Comparison of ENCODE assay signal across 9 cellular contexts in the genomic region with DNA sequence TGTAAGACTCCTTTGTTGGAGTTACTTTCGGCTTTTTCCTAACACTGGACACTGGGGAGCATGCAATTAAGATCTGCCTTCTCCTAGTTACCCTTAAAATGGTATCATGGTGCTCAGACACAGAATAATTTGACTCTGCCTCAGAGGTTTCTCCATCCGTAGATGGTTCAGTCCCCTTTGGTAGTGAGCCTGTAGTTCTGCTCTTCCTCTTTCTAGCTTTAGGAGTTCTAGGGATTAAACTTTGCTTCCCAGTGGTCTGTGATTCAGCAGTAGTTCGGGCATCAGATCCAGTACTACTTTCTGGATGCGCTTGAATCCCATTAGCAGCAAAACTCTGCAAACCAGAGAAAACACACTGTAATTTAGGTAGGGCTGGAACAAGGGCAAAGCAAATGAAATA. TPM values are rescaled to one million over a fixed set of nuclear protein-coding genes. Genes with fewer than 3 reads are reported as not detected.
DNase-seq lines count a peak whose midpoint lies in the region; ATAC-seq and TF ChIP-seq lines count a peak whose summit lies in the region.
"Had no signal": no experiment of that assay in that cellular context is flagged by ENCODE, and none has a peak within 500 bp of the region (broad histone marks: within the 10 kb centered on the region; RNA-seq: fewer than 3 reads in every experiment).

No MANE protein-coding gene starts in this region.

- H4K20me1 ChIP-seq in hepatocyte (ENCODE audit: insufficient read depth, poor library complexity, severe bottlenecking) = peaks cover 5% of the 10 kb centered on the region

- H2AFZ ChIP-seq in hepatocyte = no peak overlapping the region

- ATAC-seq in activated T-cell treated with anti-CD3 and anti-CD28 coated beads, Interleukin-2, amount 50 U/mL, for 72 hours (replicated peaks in 1 of 2) = no peak
- ATAC-seq in stimulated activated naive B cell treated with anti-CD40 and anti-IgM and Interleukin-4, amounts not matched to agents 10 μg/mL and 1 μg/mL and 100 μg/mL, for 72 hours (replicated peaks) = no peak
- no peak for ATAC-seq in GM21390 (IDR thresholded peaks at IDR 0.05; ENCODE audit: unreplicated experiment)
- no peak for ATAC-seq in HG03139 (IDR thresholded peaks at IDR 0.05; ENCODE audit: unreplicated experiment)
- ATAC-seq: right cardiac atrium had no signal

- H3K27me3 Mint-ChIP-seq in activated T-cell treated with anti-CD3 and anti-CD28 coated beads, Interleukin-2, amount 50 U/mL, for 72 hours (ENCODE audit: low read depth) = no peaks in the 10 kb centered on the region
- H3K27me3 Mint-ChIP-seq in stimulated activated naive B cell treated with anti-CD40 and anti-IgM and Interleukin-4, amounts not matched to agents 10 μg/mL and 1 μg/mL and 100 μg/mL, for 72 hours = no peaks in the 10 kb centered on the region

- no peak overlapping the region for H3K4me3 ChIP-seq in hepatocyte

- H3K27ac ChIP-seq in VCaP (peak overlapping the region; percentile 87; the same call in 1 of the 2 replicates), hepatocyte (no peak overlapping the region)

- H3K36me3 ChIP-seq in hepatocyte (replicated peaks; ENCODE audit: insufficient read depth, low read depth) = no peaks in the 10 kb centered on the region

- H3K9me3 Mint-ChIP-seq in activated T-cell treated with anti-CD3 and anti-CD28 coated beads, Interleukin-2, amount 50 U/mL, for 72 hours = no peaks in the 10 kb centered on the region
- H3K9me3 Mint-ChIP-seq in stimulated activated naive B cell treated with anti-CD40 and anti-IgM and Interleukin-4, amounts not matched to agents 10 μg/mL and 1 μg/mL and 100 μg/mL, for 72 hours = peaks cover 0 to 2% of the 10 kb centered on the region in 2 donors

- peak overlapping the region; percentile 100 for H3K27ac Mint-ChIP-seq in activated T-cell treated with anti-CD3 and anti-CD28 coated beads, Interleukin-2, amount 50 U/mL, for 72 hours
- H3K27ac Mint-ChIP-seq in stimulated activated naive B cell treated with anti-CD40 and anti-IgM and Interleukin-4, amounts not matched to agents 10 μg/mL and 1 μg/mL and 100 μg/mL, for 72 hours = peak overlapping the region; percentile 97

- TF ChIP-seq CTCF in VCaP (conservative IDR thresholded peaks at IDR 0.05) (no peak), hepatocyte (IDR thresholded peaks at IDR 0.05; ENCODE audit: poor library complexity) (no peak)

- no peaks in the 10 kb centered on the region for H3K27me3 ChIP-seq in hepatocyte

- H3K9me3 ChIP-seq in hepatocyte (ENCODE audit: low read depth) = no peaks in the 10 kb centered on the region

- peaks cover 4% of the 10 kb centered on the region for H3K4me1 ChIP-seq in hepatocyte (ENCODE audit: insufficient read depth)

- peak overlapping the region; percentile 74 for H3K4me2 ChIP-seq in hepatocyte

- 96% methylated on average over 4 of the region's 4 CpGs for WGBS in hepatocyte (ENCODE audit: low lambda C conversion rate, missing lambda C conversion rate)

- peaks cover 25 to 29% of the 10 kb centered on the region in 2 donors for H3K36me3 Mint-ChIP-seq in activated T-cell treated with anti-CD3 and anti-CD28 coated beads, Interleukin-2, amount 50 U/mL, for 72 hours (ENCODE audit: insufficient read depth in 2 of 2)
- H3K36me3 Mint-ChIP-seq in stimulated activated naive B cell treated with anti-CD40 and anti-IgM and Interleukin-4, amounts not matched to agents 10 μg/mL and 1 μg/mL and 100 μg/mL, for 72 hours = peaks cover 32 to 33% of the 10 kb centered on the region in 2 donors

- DNase-seq in activated T-cell treated with anti-CD3 and anti-CD28 coated beads, Interleukin-2, amount 50 U/mL, for 72 hours = no peak
- DNase-seq in activated T-cell treated with anti-CD3 and anti-CD28 coated beads for 4 hours = no peak
- DNase-seq in hepatocyte (ENCODE audit: low spot score) = no peak
- DNase-seq in stimulated activated naive B cell treated with anti-CD40 and anti-IgM and Interleukin-4, amounts not matched to agents 10 μg/mL and 1 μg/mL and 100 μg/mL, for 72 hours = no peak
- no peak for DNase-seq in NCI-H446 treated with DMSO at 0.1 percent for 48 hours (lab: John Stamatoyannopoulos, UW)
- DNase-seq: right cardiac atrium had no signal

- H3K4me3 Mint-ChIP-seq in activated T-cell treated with anti-CD3 and anti-CD28 coated beads, Interleukin-2, amount 50 U/mL, for 72 hours = peak overlapping the region; percentile 93 to 100
- H3K4me3 Mint-ChIP-seq in stimulated activated naive B cell treated with anti-CD40 and anti-IgM and Interleukin-4, amounts not matched to agents 10 μg/mL and 1 μg/mL and 100 μg/mL, for 72 hours = peak overlapping the region; percentile 88 to 90

- H3K4me1 Mint-ChIP-seq in activated T-cell treated with anti-CD3 and anti-CD28 coated beads, Interleukin-2, amount 50 U/mL, for 72 hours (ENCODE audit: low read depth) = peaks cover 45% of the 10 kb centered on the region
- peaks cover 30 to 48% of the 10 kb centered on the region in 2 donors for H3K4me1 Mint-ChIP-seq in stimulated activated naive B cell treated with anti-CD40 and anti-IgM and Interleukin-4, amounts not matched to agents 10 μg/mL and 1 μg/mL and 100 μg/mL, for 72 hours

- no peaks in the 10 kb centered on the region for H3K9me2 ChIP-seq in hepatocyte (replicated peaks; ENCODE audit: insufficient read depth)

- H3K79me2 ChIP-seq in hepatocyte = peaks cover 30% of the 10 kb centered on the region

RNA-seq across cellular contexts. Expression of a gene that starts 1.5 kb away (rescaled TPM):
- 10 to 100 TPM; 75.7 to 85.0 TPM for total RNA-seq in activated T-cell treated with anti-CD3 and anti-CD28 coated beads, Interleukin-2, amount 50 U/mL, for 72 hours
- total RNA-seq in hepatocyte = 43.6 and 44.7 TPM in 2 replicates
- 34.4 and 37.8 TPM in 2 replicates for polyA plus RNA-seq in hepatocyte

RNA-seq across cellular contexts. Expression of a gene that starts 31.7 kb away (rescaled TPM):
- 10 to 100 TPM; 22.6 to 30.5 TPM for total RNA-seq in activated T-cell treated with anti-CD3 and anti-CD28 coated beads, Interleukin-2, amount 50 U/mL, for 72 hours
- 10.7 and 12.8 TPM in 2 replicates for total RNA-seq in hepatocyte
- polyA plus RNA-seq in hepatocyte = 14.4 and 15.3 TPM in 2 replicates
